1 cellular context compared by ENCODE assay signal in the genomic region with DNA sequence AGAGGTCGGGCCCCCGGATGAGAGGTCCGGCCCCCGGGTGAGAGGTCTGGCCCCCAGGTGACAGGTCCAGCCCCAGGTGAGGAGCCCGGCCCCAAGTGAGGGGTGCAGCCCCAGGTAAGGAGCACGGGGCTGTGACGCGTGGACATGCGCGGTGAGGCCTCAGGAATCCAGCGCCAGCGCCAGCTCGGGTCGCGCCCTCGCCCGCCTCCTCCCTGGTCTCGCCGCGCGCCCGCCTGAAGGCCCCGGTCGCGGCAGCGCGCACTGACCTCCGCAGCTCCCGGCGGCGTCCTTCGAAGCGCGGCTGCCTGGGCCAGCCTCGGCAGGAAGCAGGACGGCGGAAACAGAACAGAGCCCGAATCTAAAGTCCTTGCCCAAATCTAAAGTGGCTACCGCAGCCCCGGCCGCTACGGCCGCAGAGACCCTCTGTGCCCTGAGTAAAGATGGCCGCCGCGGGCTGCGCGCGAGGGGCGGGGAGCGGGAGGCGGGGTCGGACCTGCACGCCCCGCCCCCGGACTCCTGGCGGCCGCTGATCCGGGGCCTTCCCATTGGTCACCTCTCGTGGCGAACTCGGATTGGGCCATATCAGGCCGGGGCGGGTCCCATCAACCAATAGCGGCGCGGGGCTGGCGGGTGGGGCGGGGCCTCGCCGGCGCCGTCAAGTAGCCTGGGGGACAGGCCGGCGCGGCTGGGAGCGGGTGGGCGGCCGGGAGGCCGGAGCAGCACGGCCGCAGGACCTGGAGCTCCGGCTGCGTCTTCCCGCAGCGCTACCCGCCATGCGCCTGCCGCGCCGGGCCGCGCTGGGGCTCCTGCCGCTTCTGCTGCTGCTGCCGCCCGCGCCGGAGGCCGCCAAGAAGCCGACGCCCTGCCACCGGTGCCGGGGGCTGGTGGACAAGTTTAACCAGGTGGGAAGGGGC.
A peak's percentile ranks its signal among the peaks of the same experiment; 100 is the strongest.
TF ChIP-seq lines count a peak whose summit lies in the region.

Gene ALG12 (minus strand): TSS at position 442 of the 914 bp plus-strand sequence. CDS start 4,673 bp downstream, outside the sequence.
A gene with protein sequence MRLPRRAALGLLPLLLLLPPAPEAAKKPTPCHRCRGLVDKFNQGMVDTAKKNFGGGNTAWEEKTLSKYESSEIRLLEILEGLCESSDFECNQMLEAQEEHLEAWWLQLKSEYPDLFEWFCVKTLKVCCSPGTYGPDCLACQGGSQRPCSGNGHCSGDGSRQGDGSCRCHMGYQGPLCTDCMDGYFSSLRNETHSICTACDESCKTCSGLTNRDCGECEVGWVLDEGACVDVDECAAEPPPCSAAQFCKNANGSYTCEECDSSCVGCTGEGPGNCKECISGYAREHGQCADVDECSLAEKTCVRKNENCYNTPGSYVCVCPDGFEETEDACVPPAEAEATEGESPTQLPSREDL (plus strand): TSS at position 638 of the 914 bp plus-strand sequence. CDS start 136 bp downstream, at position 774.

TF ChIP-seq in HEK293, 187 proteins besides CTCF, POLR2A, EP300 and RAD21 (continued from another document and continues in another):
- TF ChIP-seq, protein P1, sequence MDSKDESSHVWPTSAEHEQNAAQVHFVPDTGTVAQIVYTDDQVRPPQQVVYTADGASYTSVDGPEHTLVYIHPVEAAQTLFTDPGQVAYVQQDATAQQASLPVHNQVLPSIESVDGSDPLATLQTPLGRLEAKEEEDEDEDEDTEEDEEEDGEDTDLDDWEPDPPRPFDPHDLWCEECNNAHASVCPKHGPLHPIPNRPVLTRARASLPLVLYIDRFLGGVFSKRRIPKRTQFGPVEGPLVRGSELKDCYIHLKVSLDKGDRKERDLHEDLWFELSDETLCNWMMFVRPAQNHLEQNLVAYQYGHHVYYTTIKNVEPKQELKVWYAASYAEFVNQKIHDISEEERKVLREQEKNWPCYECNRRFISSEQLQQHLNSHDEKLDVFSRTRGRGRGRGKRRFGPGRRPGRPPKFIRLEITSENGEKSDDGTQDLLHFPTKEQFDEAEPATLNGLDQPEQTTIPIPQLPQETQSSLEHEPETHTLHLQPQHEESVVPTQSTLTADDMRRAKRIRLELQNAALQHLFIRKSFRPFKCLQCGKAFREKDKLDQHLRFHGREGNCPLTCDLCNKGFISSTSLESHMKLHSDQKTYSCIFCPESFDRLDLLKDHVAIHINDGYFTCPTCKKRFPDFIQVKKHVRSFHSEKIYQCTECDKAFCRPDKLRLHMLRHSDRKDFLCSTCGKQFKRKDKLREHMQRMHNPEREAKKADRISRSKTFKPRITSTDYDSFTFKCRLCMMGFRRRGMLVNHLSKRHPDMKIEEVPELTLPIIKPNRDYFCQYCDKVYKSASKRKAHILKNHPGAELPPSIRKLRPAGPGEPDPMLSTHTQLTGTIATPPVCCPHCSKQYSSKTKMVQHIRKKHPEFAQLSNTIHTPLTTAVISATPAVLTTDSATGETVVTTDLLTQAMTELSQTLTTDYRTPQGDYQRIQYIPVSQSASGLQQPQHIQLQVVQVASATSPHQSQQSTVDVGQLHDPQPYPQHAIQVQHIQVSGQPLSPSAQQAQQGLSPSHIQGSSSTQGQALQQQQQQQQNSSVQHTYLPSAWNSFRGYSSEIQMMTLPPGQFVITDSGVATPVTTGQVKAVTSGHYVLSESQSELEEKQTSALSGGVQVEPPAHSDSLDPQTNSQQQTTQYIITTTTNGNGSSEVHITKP (tag by site-specific recombination; IDR thresholded peaks at IDR 0.05) = no peak
- TF ChIP-seq, protein P2, sequence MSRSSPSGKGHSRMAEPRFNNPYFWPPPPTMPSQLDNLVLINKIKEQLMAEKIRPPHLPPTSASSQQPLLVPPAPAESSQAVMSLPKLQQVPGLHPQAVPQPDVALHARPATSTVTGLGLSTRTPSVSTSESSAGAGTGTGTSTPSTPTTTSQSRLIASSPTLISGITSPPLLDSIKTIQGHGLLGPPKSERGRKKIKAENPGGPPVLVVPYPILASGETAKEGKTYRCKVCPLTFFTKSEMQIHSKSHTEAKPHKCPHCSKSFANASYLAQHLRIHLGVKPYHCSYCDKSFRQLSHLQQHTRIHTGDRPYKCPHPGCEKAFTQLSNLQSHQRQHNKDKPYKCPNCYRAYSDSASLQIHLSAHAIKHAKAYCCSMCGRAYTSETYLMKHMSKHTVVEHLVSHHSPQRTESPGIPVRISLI (tag by site-specific recombination; IDR thresholded peaks at IDR 0.05) = no peak
- peak; percentile 96 for TF ChIP-seq ZBTB7A (tag by site-specific recombination; IDR thresholded peaks at IDR 0.05; ENCODE audit: low read depth)
- TF ChIP-seq, protein P3, sequence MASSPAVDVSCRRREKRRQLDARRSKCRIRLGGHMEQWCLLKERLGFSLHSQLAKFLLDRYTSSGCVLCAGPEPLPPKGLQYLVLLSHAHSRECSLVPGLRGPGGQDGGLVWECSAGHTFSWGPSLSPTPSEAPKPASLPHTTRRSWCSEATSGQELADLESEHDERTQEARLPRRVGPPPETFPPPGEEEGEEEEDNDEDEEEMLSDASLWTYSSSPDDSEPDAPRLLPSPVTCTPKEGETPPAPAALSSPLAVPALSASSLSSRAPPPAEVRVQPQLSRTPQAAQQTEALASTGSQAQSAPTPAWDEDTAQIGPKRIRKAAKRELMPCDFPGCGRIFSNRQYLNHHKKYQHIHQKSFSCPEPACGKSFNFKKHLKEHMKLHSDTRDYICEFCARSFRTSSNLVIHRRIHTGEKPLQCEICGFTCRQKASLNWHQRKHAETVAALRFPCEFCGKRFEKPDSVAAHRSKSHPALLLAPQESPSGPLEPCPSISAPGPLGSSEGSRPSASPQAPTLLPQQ (tag by site-specific recombination; IDR thresholded peaks at IDR 0.05) = peak; percentile 58
- no peak for TF ChIP-seq ZBTB48 (tag by site-specific recombination; IDR thresholded peaks at IDR 0.05)
- no peak for TF ChIP-seq GLI4 (tag by site-specific recombination; IDR thresholded peaks at IDR 0.05)
- TF ChIP-seq BCL6B (tag by site-specific recombination; IDR thresholded peaks at IDR 0.05) = no peak
- no peak for TF ChIP-seq ZNF350 (tag by site-specific recombination; IDR thresholded peaks at IDR 0.05)
- no peak for TF ChIP-seq ZNF621 (tag by site-specific recombination; IDR thresholded peaks at IDR 0.05)
- TF ChIP-seq, protein P4, sequence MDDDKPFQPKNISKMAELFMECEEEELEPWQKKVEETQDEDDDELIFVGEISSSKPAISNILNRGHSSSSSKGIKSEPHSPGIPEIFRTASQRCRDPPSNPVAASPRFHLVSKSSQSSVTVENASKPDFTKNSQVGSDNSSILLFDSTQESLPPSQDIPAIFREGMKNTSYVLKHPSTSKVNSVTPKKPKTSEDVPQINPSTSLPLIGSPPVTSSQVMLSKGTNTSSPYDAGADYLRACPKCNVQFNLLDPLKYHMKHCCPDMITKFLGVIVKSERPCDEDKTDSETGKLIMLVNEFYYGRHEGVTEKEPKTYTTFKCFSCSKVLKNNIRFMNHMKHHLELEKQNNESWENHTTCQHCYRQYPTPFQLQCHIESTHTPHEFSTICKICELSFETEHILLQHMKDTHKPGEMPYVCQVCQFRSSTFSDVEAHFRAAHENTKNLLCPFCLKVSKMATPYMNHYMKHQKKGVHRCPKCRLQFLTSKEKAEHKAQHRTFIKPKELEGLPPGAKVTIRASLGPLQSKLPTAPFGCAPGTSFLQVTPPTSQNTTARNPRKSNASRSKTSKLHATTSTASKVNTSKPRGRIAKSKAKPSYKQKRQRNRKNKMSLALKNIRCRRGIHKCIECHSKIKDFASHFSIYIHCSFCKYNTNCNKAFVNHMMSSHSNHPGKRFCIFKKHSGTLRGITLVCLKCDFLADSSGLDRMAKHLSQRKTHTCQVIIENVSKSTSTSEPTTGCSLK (tag by site-specific recombination; IDR thresholded peaks at IDR 0.05) = no peak
- TF ChIP-seq ZFHX2 (tag by site-specific recombination; conservative IDR thresholded peaks at IDR 0.05) = no peak; the same call in none of the 2 replicates
- no peak for TF ChIP-seq ZNF777 (tag by site-specific recombination; IDR thresholded peaks at IDR 0.05; ENCODE audit: borderline replicate concordance)
- TF ChIP-seq ZNF792 (tag by site-specific recombination; IDR thresholded peaks at IDR 0.05) = no peak
- no peak for TF ChIP-seq MYNN (tag by site-specific recombination; IDR thresholded peaks at IDR 0.05; ENCODE audit: borderline replicate concordance)
- no peak for TF ChIP-seq ZNF830 (tag by site-specific recombination; IDR thresholded peaks at IDR 0.05; ENCODE audit: low read depth)
- no peak for TF ChIP-seq ZNF521 (tag by site-specific recombination; IDR thresholded peaks at IDR 0.05)
- no peak for TF ChIP-seq ZNF16 (tag by site-specific recombination; IDR thresholded peaks at IDR 0.05; ENCODE audit: low read depth)
- no peak for TF ChIP-seq ZNF776 (tag by site-specific recombination; IDR thresholded peaks at IDR 0.05; ENCODE audit: borderline replicate concordance)
- no peak for TF ChIP-seq ZNF585B (tag by site-specific recombination; IDR thresholded peaks at IDR 0.05)
- no peak for TF ChIP-seq ZNF354C (tag by site-specific recombination; IDR thresholded peaks at IDR 0.05; ENCODE audit: borderline replicate concordance, low read depth)
- TF ChIP-seq ZNF174 (tag by site-specific recombination; IDR thresholded peaks at IDR 0.05) = no peak
- TF ChIP-seq HOXA7 (CRISPR knock-in tag; IDR thresholded peaks at IDR 0.05; ENCODE audit: borderline replicate concordance) = no peak
- no peak for TF ChIP-seq ZNF19 (tag by site-specific recombination; IDR thresholded peaks at IDR 0.05; ENCODE audit: low read depth)
- 0 out of 2 replicates have a peak, but pooled peaks have one; percentile 24 for TF ChIP-seq IKZF3 (tag by site-specific recombination; IDR thresholded peaks at IDR 0.05)
- TF ChIP-seq, protein P5, sequence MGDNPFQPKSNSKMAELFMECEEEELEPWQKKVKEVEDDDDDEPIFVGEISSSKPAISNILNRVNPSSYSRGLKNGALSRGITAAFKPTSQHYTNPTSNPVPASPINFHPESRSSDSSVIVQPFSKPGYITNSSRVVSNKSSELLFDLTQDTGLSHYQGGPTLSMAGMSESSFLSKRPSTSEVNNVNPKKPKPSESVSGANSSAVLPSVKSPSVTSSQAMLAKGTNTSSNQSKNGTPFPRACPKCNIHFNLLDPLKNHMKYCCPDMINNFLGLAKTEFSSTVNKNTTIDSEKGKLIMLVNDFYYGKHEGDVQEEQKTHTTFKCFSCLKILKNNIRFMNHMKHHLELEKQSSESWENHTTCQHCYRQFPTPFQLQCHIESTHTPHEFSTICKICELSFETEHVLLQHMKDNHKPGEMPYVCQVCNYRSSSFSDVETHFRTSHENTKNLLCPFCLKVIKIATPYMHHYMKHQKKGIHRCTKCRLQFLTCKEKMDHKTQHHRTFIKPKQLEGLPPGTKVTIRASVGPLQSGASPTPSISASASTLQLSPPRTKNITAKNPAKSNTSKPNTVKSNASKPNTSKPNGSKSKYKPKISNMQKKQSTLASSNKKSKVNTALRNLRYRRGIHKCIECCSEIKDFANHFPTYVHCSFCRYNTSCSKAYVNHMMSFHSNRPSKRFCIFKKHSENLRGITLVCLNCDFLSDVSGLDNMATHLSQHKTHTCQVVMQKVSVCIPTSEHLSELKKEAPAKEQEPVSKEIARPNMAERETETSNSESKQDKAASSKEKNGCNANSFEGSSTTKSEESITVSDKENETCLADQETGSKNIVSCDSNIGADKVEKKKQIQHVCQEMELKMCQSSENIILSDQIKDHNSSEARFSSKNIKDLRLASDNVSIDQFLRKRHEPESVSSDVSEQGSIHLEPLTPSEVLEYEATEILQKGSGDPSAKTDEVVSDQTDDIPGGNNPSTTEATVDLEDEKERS (tag by site-specific recombination; IDR thresholded peaks at IDR 0.05) = no peak
- TF ChIP-seq, protein P6, sequence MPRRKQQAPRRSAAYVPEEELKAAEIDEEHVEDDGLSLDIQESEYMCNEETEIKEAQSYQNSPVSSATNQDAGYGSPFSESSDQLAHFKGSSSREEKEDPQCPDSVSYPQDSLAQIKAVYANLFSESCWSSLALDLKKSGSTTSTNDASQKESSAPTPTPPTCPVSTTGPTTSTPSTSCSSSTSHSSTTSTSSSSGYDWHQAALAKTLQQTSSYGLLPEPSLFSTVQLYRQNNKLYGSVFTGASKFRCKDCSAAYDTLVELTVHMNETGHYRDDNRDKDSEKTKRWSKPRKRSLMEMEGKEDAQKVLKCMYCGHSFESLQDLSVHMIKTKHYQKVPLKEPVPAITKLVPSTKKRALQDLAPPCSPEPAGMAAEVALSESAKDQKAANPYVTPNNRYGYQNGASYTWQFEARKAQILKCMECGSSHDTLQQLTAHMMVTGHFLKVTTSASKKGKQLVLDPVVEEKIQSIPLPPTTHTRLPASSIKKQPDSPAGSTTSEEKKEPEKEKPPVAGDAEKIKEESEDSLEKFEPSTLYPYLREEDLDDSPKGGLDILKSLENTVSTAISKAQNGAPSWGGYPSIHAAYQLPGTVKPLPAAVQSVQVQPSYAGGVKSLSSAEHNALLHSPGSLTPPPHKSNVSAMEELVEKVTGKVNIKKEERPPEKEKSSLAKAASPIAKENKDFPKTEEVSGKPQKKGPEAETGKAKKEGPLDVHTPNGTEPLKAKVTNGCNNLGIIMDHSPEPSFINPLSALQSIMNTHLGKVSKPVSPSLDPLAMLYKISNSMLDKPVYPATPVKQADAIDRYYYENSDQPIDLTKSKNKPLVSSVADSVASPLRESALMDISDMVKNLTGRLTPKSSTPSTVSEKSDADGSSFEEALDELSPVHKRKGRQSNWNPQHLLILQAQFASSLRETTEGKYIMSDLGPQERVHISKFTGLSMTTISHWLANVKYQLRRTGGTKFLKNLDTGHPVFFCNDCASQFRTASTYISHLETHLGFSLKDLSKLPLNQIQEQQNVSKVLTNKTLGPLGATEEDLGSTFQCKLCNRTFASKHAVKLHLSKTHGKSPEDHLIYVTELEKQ (tag by site-specific recombination; IDR thresholded peaks at IDR 0.05; ENCODE audit: borderline replicate concordance) = no peak
- no peak for TF ChIP-seq ZFP69B (tag by site-specific recombination; IDR thresholded peaks at IDR 0.05)
- TF ChIP-seq ZNF394 (tag by site-specific recombination; IDR thresholded peaks at IDR 0.05; ENCODE audit: borderline replicate concordance) = no peak
- TF ChIP-seq ZNF660 (tag by site-specific recombination; IDR thresholded peaks at IDR 0.05) = peak; percentile 21; the same call in 1 of the 2 replicates
- TF ChIP-seq KLF1 (tag by site-specific recombination; IDR thresholded peaks at IDR 0.05) = peak; percentile 43; the same call in 1 of the 2 replicates
- no peak for TF ChIP-seq ZNF121 (tag by site-specific recombination; IDR thresholded peaks at IDR 0.05)
- TF ChIP-seq ZSCAN16 (tag by site-specific recombination; IDR thresholded peaks at IDR 0.05) = no peak
- no peak for TF ChIP-seq ZNF248 (tag by site-specific recombination; IDR thresholded peaks at IDR 0.05)
- TF ChIP-seq ZNF266 (tag by site-specific recombination; IDR thresholded peaks at IDR 0.05; ENCODE audit: low read depth) = no peak
- TF ChIP-seq ZNF514 (tag by site-specific recombination; IDR thresholded peaks at IDR 0.05) = no peak
- no peak for TF ChIP-seq ZNF837 (tag by site-specific recombination; IDR thresholded peaks at IDR 0.05)
